In genomic region chr19:7917292-7918061, GRCh38 we compare ENCODE assay signal across 1 cellular context.
TF ChIP-seq lines count a peak whose summit lies in the region.

No MANE protein-coding gene starts in this region.

TF ChIP-seq in liver, 16 proteins besides CTCF, POLR2A, EP300 and RAD21 (continued from another document):
- TF ChIP-seq JUND (IDR thresholded peaks at IDR 0.05) (no peak), EGR1 (IDR thresholded peaks at IDR 0.05; ENCODE audit: low read depth in 2 of 2) (no peak), SP1 (IDR thresholded peaks at IDR 0.05) (no peak)
- TF ChIP-seq, protein P1, sequence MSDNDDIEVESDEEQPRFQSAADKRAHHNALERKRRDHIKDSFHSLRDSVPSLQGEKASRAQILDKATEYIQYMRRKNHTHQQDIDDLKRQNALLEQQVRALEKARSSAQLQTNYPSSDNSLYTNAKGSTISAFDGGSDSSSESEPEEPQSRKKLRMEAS (IDR thresholded peaks at IDR 0.05): no peak
